ENCODE assay signal across 14 cellular contexts in genomic region chr2:45003586-45004568, GRCh38. TPM values are rescaled to one million over a fixed set of nuclear protein-coding genes. Genes with fewer than 3 reads are reported as not detected.
A peak's percentile ranks its signal among the peaks of the same experiment; 100 is the strongest.
DNase-seq lines count a peak whose midpoint lies in the region; ATAC-seq and TF ChIP-seq lines count a peak whose summit lies in the region.
"Had no signal": no experiment of that assay in that cellular context is flagged by ENCODE, and none has a peak within 500 bp of the region (broad histone marks: within the 10 kb centered on the region; RNA-seq: fewer than 3 reads in every experiment).

No MANE protein-coding gene starts in this region.

- no peak overlapping the region for H3K18ac ChIP-seq in mesendoderm (ENCODE audit: low read length)

- no peak overlapping the region for H2AK5ac ChIP-seq in mesendoderm (ENCODE audit: low read length)

- H3K4ac ChIP-seq in mesendoderm (ENCODE audit: low read depth, low read length): no peak overlapping the region

- H3K4me3 Mint-ChIP-seq in activated T-cell treated with anti-CD3 and anti-CD28 coated beads, Interleukin-2, amount 50 U/mL, for 24 hours: peak overlapping the region; percentile 45
- H3K4me3 Mint-ChIP-seq in stimulated activated effector memory CD8-positive, alpha-beta T cell treated with anti-CD3 and anti-CD28 coated beads, Interleukin-12 subunit alpha, Interleukin-12 subunit beta, amount 100 ng/mL, for 72 hours: peak overlapping the region; percentile 15
- H3K4me3 Mint-ChIP-seq in activated naive CD4-positive, alpha-beta T cell treated with anti-CD3 and anti-CD28 coated beads for 36 hours: no peak overlapping the region

- no peak overlapping the region for H3K27ac Mint-ChIP-seq in activated T-cell treated with anti-CD3 and anti-CD28 coated beads, Interleukin-2, amount 50 U/mL, for 24 hours
- no peak overlapping the region for H3K27ac Mint-ChIP-seq in stimulated activated effector memory CD8-positive, alpha-beta T cell treated with anti-CD3 and anti-CD28 coated beads, Interleukin-12 subunit alpha, Interleukin-12 subunit beta, amount 100 ng/mL, for 72 hours
- no peak overlapping the region for H3K27ac Mint-ChIP-seq in activated naive CD4-positive, alpha-beta T cell treated with anti-CD3 and anti-CD28 coated beads for 36 hours

- no peaks in the 10 kb centered on the region for H3K36me3 Mint-ChIP-seq in activated T-cell treated with anti-CD3 and anti-CD28 coated beads, Interleukin-2, amount 50 U/mL, for 24 hours (ENCODE audit: low read depth)
- H3K36me3 Mint-ChIP-seq in stimulated activated effector memory CD8-positive, alpha-beta T cell treated with anti-CD3 and anti-CD28 coated beads, Interleukin-12 subunit alpha, Interleukin-12 subunit beta, amount 100 ng/mL, for 72 hours: no peaks in the 10 kb centered on the region
- H3K36me3 Mint-ChIP-seq in activated naive CD4-positive, alpha-beta T cell treated with anti-CD3 and anti-CD28 coated beads for 36 hours (ENCODE audit: low read depth): no peaks in the 10 kb centered on the region

- H2BK120ac ChIP-seq in mesendoderm (ENCODE audit: low read depth, low read length): no peak overlapping the region

- peak overlapping the region; percentile 44 for H3K9ac ChIP-seq in mesendoderm (ENCODE audit: low read length)

- no peak overlapping the region for H2BK5ac ChIP-seq in mesendoderm (ENCODE audit: low read length)

- H3K79me1 ChIP-seq in mesendoderm (ENCODE audit: low read length): no peaks in the 10 kb centered on the region

- H3K56ac ChIP-seq in mesendoderm (ENCODE audit: low read length): peak overlapping the region; percentile 54

- H3K4me3 ChIP-seq in coronary artery (peak overlapping the region; percentile 58), mesendoderm (ENCODE audit: low read length) (peak overlapping the region; percentile 29)
- H3K4me3 ChIP-seq: adrenal gland had no signal

- peaks cover 43% of the 10 kb centered on the region for H3K4me1 Mint-ChIP-seq in activated T-cell treated with anti-CD3 and anti-CD28 coated beads, Interleukin-2, amount 50 U/mL, for 24 hours (ENCODE audit: low read depth)
- peaks cover 29% of the 10 kb centered on the region for H3K4me1 Mint-ChIP-seq in stimulated activated effector memory CD8-positive, alpha-beta T cell treated with anti-CD3 and anti-CD28 coated beads, Interleukin-12 subunit alpha, Interleukin-12 subunit beta, amount 100 ng/mL, for 72 hours
- H3K4me1 Mint-ChIP-seq in activated naive CD4-positive, alpha-beta T cell treated with anti-CD3 and anti-CD28 coated beads for 36 hours (ENCODE audit: low read depth): peaks cover 28% of the 10 kb centered on the region

- H3K36me3 ChIP-seq in mesendoderm (ENCODE audit: control insufficient read depth, insufficient read depth, low read length): no peaks in the 10 kb centered on the region
- H3K36me3 ChIP-seq: adrenal gland had no signal

- no CpG with 5 or more reads among the region's 44 CpGs for WGBS in mesendoderm (ENCODE audit: extremely low coverage, insufficient coverage, low lambda C conversion rate)

- H3K4me2 ChIP-seq in mesendoderm (ENCODE audit: low read length): peak overlapping the region; percentile 89

- peaks cover 80% of the 10 kb centered on the region for H3K27me3 ChIP-seq in mesendoderm (ENCODE audit: insufficient read depth, low read length, poor library complexity)

- no peak for ATAC-seq in stimulated activated effector memory CD8-positive, alpha-beta T cell treated with anti-CD3 and anti-CD28 coated beads, Interleukin-12 subunit alpha, Interleukin-12 subunit beta, amount 100 ng/mL, for 72 hours
- ATAC-seq in GM19467 (IDR thresholded peaks at IDR 0.05; ENCODE audit: unreplicated experiment): no peak
- ATAC-seq: sciatic nerve had no signal

- peaks cover 2% of the 10 kb centered on the region for H3K4me1 ChIP-seq in mesendoderm (ENCODE audit: control insufficient read depth, low read depth, low read length)

- H4K8ac ChIP-seq in mesendoderm (ENCODE audit: low read depth, low read length): no peak overlapping the region

- CTCF ChIA-PET in activated naive CD4-positive, alpha-beta T cell treated with anti-CD3 and anti-CD28 coated beads for 36 hours (lab: Charles Lee): interaction anchor here (1.1 kb wide), 1 partner anchor 49 kb away, joined by 3 read pairs; no protein-coding TSS in a partner anchor

- DNase-seq in activated T-cell treated with anti-CD3 and anti-CD28 coated beads, Interleukin-2, amount 50 U/mL, for 24 hours: no peak
- DNase-seq in activated T-cell treated with anti-CD3 and anti-CD28 coated beads for 4 hours (no peak), coronary artery (ENCODE audit: low spot score) (no peak), mesendoderm (no peak)
- DNase-seq in stimulated activated effector memory CD8-positive, alpha-beta T cell treated with anti-CD3 and anti-CD28 coated beads, Interleukin-12 subunit alpha, Interleukin-12 subunit beta, amount 100 ng/mL, for 72 hours (ENCODE audit: low spot score in 2 of 2): no peak
- DNase-seq in activated CD8-positive, alpha-beta memory T cell treated with anti-CD3 and anti-CD28 coated beads, Interleukin-2, amount 50 U/mL, for 48 hours: no peak
- DNase-seq in activated naive CD4-positive, alpha-beta T cell treated with anti-CD3 and anti-CD28 coated beads for 36 hours: no peak
- DNase-seq: adrenal gland, Karpas-422, NCI-H1930 had no signal

- peaks cover 94% of the 10 kb centered on the region for H3K27me3 Mint-ChIP-seq in activated T-cell treated with anti-CD3 and anti-CD28 coated beads, Interleukin-2, amount 50 U/mL, for 24 hours
- H3K27me3 Mint-ChIP-seq in activated naive CD4-positive, alpha-beta T cell treated with anti-CD3 and anti-CD28 coated beads for 36 hours (ENCODE audit: low read depth): peaks cover 82% of the 10 kb centered on the region

- peak overlapping the region; percentile 59 for H3K23ac ChIP-seq in mesendoderm (ENCODE audit: low read length)

- intact Hi-C loops in activated naive CD4-positive, alpha-beta T cell treated with anti-CD3 and anti-CD28 coated beads for 36 hours (cut with micrococcal nuclease): loop anchor here (1.0 kb wide), 1 partner anchor 165 kb away; no protein-coding TSS in a partner anchor

- no peak overlapping the region for H2BK15ac ChIP-seq in mesendoderm (replicated peaks; ENCODE audit: low read depth)

- TF ChIP-seq CTCF in coronary artery (IDR thresholded peaks at IDR 0.05): no peak

- H4K5ac ChIP-seq in mesendoderm (ENCODE audit: low read length): no peak overlapping the region

- H3K9me3 Mint-ChIP-seq in activated T-cell treated with anti-CD3 and anti-CD28 coated beads, Interleukin-2, amount 50 U/mL, for 24 hours: no peaks in the 10 kb centered on the region
- H3K9me3 Mint-ChIP-seq in stimulated activated effector memory CD8-positive, alpha-beta T cell treated with anti-CD3 and anti-CD28 coated beads, Interleukin-12 subunit alpha, Interleukin-12 subunit beta, amount 100 ng/mL, for 72 hours: no peaks in the 10 kb centered on the region
- H3K9me3 Mint-ChIP-seq in activated naive CD4-positive, alpha-beta T cell treated with anti-CD3 and anti-CD28 coated beads for 36 hours: no peaks in the 10 kb centered on the region

- H3K27ac ChIP-seq in coronary artery (no peak overlapping the region), mesendoderm (ENCODE audit: low read depth, low read length) (no peak overlapping the region)
- H3K27ac ChIP-seq: adrenal gland had no signal

- no peaks in the 10 kb centered on the region for H3K79me2 ChIP-seq in mesendoderm (ENCODE audit: control insufficient read depth, insufficient read depth, low read length)

RNA-seq across cellular contexts. Expression of gene SIX2, which starts 5.4 kb away (rescaled TPM):
- polyA plus RNA-seq in mesendoderm (2013, experiment 1 of 2): 1.1 TPM
- 1.0 TPM for polyA plus RNA-seq in mesendoderm (2013, experiment 2 of 2)
- total RNA-seq in activated naive CD4-positive, alpha-beta T cell treated with anti-CD3 and anti-CD28 coated beads for 36 hours: not detected
- total RNA-seq: A172, lung microvascular endothelial cell had no signal
